Comparison of ENCODE assay signal across 8 cellular contexts in genomic region chr9:110125207-110125751, GRCh38.
DNase-seq lines count a peak whose midpoint lies in the region; ATAC-seq and TF ChIP-seq lines count a peak whose summit lies in the region.

No MANE protein-coding gene starts in this region.

- DNase-seq in HuH-7.5 (ENCODE audit: low spot score) = peak; percentile 34
- peak; percentile 93 for DNase-seq in mammary epithelial cell
- DNase-seq in left lobe of liver (ENCODE audit: low spot score) = peak; percentile 89
- no peak for DNase-seq in GDM1 (lab: John Stamatoyannopoulos, UW)
- DNase-seq in AML-193 (lab: John Stamatoyannopoulos, UW) = no peak

- H3K9me3 ChIP-seq in mammary epithelial cell (replicated peaks; ENCODE audit: insufficient read depth, low read length) (no peaks in the 10 kb centered on the region), subcutaneous abdominal adipose tissue (ENCODE audit: control insufficient read depth in 5 of 5, low read length in 5 of 5) (no peaks in the 10 kb centered on the region)

- in situ Hi-C loops in mammary epithelial cell (cut with MboI; ENCODE audit: low sequenced_read_pairs in 2 of 2) = no loop called here

- no peaks in the 10 kb centered on the region for H3K36me3 ChIP-seq in mammary epithelial cell (ENCODE audit: insufficient read depth, low read length)
- no peaks in the 10 kb centered on the region for H3K36me3 ChIP-seq in subcutaneous abdominal adipose tissue (ENCODE audit: control insufficient read depth in 5 of 5, insufficient read depth in 5 of 5, low read length in 5 of 5)

- H4K20me1 ChIP-seq in mammary epithelial cell (ENCODE audit: insufficient read depth, low read length) = no peaks in the 10 kb centered on the region

- peak; percentile 95 for ATAC-seq in left lobe of liver
- ATAC-seq in HG02938 (IDR thresholded peaks at IDR 0.05; ENCODE audit: unreplicated experiment) = no peak
- no peak for ATAC-seq in GM21529 (IDR thresholded peaks at IDR 0.05; ENCODE audit: unreplicated experiment)

- peak overlapping the region; percentile 2 for H2AFZ ChIP-seq in mammary epithelial cell (ENCODE audit: low read depth, low read length)

- H3K9ac ChIP-seq in mammary epithelial cell (ENCODE audit: insufficient read depth, low read length) (peak overlapping the region; percentile 55), subcutaneous abdominal adipose tissue (ENCODE audit: low read length in 5 of 5) (peak overlapping the region; percentile 2 to 58 (median 34))

- TF ChIP-seq CTCF in mammary epithelial cell (conservative IDR thresholded peaks at IDR 0.05 in 1 of 2, IDR thresholded peaks at IDR 0.05 in 1 of 2; ENCODE audit: extremely low read depth in 1 of 2, insufficient read depth in 1 of 2, low read depth in 1 of 2, low read length in 2 of 2) = no peak

- peaks cover 99% of the 10 kb centered on the region for H3K79me2 ChIP-seq in mammary epithelial cell (ENCODE audit: insufficient read depth, low read length)

- BruUV-seq in mammary epithelial cell (replicated peaks; lab: Mats Ljungman, UMichigan) = no TSS peak

- H3K4me3 ChIP-seq in mammary epithelial cell (replicated peaks in 1 of 3; ENCODE audit: insufficient read depth in 1 of 3, low read depth in 2 of 3, low read length in 3 of 3) = peak overlapping the region; percentile 10 to 32 (median 13)
- peak overlapping the region; percentile 3 to 44 (median 27) for H3K4me3 ChIP-seq in subcutaneous abdominal adipose tissue (ENCODE audit: low read depth in 1 of 5, low read length in 5 of 5)

- CTCF ChIA-PET in mammary epithelial cell (lab: Charles Lee; ENCODE audit: low non-redundant PET) = no interaction called here

- H3K4me2 ChIP-seq in mammary epithelial cell (ENCODE audit: insufficient read depth, low read depth, low read length) = peak overlapping the region; percentile 52

- peaks cover 74% of the 10 kb centered on the region for H3K4me1 ChIP-seq in mammary epithelial cell (ENCODE audit: insufficient read depth, low read length)
- H3K4me1 ChIP-seq in subcutaneous abdominal adipose tissue (ENCODE audit: control insufficient read depth in 5 of 5, insufficient read depth in 5 of 5, low read length in 5 of 5) = peaks cover 14 to 84% (median 60%) of the 10 kb centered on the region in 5 donors

- dilution Hi-C loops in mammary epithelial cell (cut with HindIII; ENCODE audit: low sequenced_read_pairs) = no loop called here

- WGBS in mammary epithelial cell (ENCODE audit: low coverage, missing lambda C conversion rate) = 3% methylated on average over 14 of the region's 16 CpGs

- intact Hi-C loops in mammary epithelial cell (cut with micrococcal nuclease) = loop anchor here (1.0 kb wide), 1 partner anchor 28 kb away; no protein-coding TSS in a partner anchor

- H3K27ac ChIP-seq in mammary epithelial cell (ENCODE audit: insufficient read depth, low read depth, low read length) (peak overlapping the region; percentile 79), subcutaneous abdominal adipose tissue (ENCODE audit: low read depth, low read length) (peak overlapping the region; percentile 86)

- no peaks in the 10 kb centered on the region for H3K27me3 ChIP-seq in mammary epithelial cell (ENCODE audit: insufficient read depth, low read length)
- no peaks in the 10 kb centered on the region for H3K27me3 ChIP-seq in subcutaneous abdominal adipose tissue (ENCODE audit: control insufficient read depth in 5 of 5, insufficient read depth in 4 of 5, low read length in 5 of 5)

Comparison
In these comparisons a context has a peak if more than half of its experiments do, and no peak if none do; other contexts are left out.
1. DNase-seq: peak in HuH-7.5 (single experiment), mammary epithelial cell (single experiment) and left lobe of liver (single experiment); none in GDM1 (single experiment) and AML-193 (0 of 2).